14 cellular contexts compared by ENCODE assay signal in the genomic region with DNA sequence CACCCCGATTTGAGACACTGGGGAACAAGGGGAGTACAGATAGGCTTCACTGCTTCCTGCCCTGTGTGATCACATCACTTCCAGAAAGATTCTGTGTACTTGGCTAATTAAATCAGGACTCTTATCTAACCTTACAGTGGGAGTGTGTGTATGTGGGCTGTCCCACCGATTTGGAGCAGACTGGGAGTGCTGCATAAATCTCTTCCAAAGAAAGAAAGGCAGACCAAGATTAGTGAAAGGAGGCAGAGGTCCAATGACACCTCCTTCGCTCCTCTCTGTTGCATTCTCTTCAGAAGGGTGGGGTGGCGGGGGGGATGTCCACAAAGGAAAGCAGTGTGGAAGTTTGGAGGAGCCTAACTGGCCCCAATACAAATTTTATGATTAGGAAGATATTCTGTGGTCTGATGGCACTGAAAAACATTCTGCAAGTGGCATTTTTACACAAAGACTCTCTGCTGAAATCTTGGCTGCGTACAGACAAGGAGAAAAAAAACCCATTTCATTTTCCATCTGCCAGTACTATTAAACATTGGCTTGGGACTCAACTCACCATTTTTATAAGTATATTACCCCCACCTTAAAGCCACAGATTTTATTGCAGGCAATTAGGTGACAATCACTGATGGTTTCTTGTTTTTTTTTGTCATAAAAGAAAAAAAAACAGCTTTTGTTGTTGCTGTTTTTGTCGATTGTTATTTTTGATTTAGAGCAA.
DNase-seq lines count a peak whose midpoint lies in the region; ATAC-seq and TF ChIP-seq lines count a peak whose summit lies in the region.
"Had no signal": no experiment of that assay in that cellular context is flagged by ENCODE, and none has a peak within 500 bp of the region (broad histone marks: within the 10 kb centered on the region; RNA-seq: fewer than 3 reads in every experiment).

No MANE protein-coding gene starts in this region.

- H3K4me1 ChIP-seq in colonic mucosa (peaks cover 8% of the 10 kb centered on the region), mucosa of descending colon (ENCODE audit: low read depth) (peaks cover 33% of the 10 kb centered on the region)

- DNase-seq in NCI-H1105 treated with DMSO at 0.1 percent for 48 hours (lab: John Stamatoyannopoulos, UW) (peak; percentile 65), NCI-H1105 (lab: John Stamatoyannopoulos, UW) (no peak), colonic mucosa (no peak), mucosa of descending colon (no peak), superior temporal gyrus (ENCODE audit: extremely low spot score) (peak; percentile 55), kidney glomerular epithelial cell (lab: John Stamatoyannopoulos, UW) (no peak), iPS-NIHi11 (ENCODE audit: low spot score) (no peak)
- no peak for DNase-seq in stimulated activated CD4-positive, alpha-beta T cell treated with anti-CD3 and anti-CD28 coated beads, Interleukin-12 subunit alpha, Interleukin-12 subunit beta, amount 100 ng/mL, for 4 hours
- DNase-seq: CD8-positive, alpha-beta memory T cell; NCI-H1694 treated with DMSO at 0.1 percent for 48 hours; NCI-H446; PC-3 had no signal

- no peaks in the 10 kb centered on the region for H3K9me3 ChIP-seq in colonic mucosa
- no peaks in the 10 kb centered on the region for H3K9me3 ChIP-seq in mucosa of descending colon

- H3K36me3 ChIP-seq in colonic mucosa (no peaks in the 10 kb centered on the region), mucosa of descending colon (ENCODE audit: low read depth) (no peaks in the 10 kb centered on the region)

- H3K9ac ChIP-seq in colonic mucosa (ENCODE audit: low read depth in 2 of 2, low read length in 2 of 2) = peak overlapping the region in 1 of 2 donors; percentile 55
- H3K9ac ChIP-seq: KMS-11 had no signal

- peak overlapping the region; percentile 57 for H3K27ac ChIP-seq in colonic mucosa
- H3K27ac ChIP-seq: KMS-11, RWPE1 had no signal

- TF ChIP-seq CTCF in colonic mucosa (IDR thresholded peaks at IDR 0.05) (no peak), mucosa of descending colon (IDR thresholded peaks at IDR 0.05) (no peak)

- peak; percentile 75 for ATAC-seq in mucosa of descending colon
- ATAC-seq: PC-3 had no signal

- no peak overlapping the region for H3K4me3 ChIP-seq in colonic mucosa
- H3K4me3 ChIP-seq in mucosa of descending colon = no peak overlapping the region

- H3K27me3 ChIP-seq in colonic mucosa = no peaks in the 10 kb centered on the region

- intact Hi-C loops in colonic mucosa (cut with DNase I) = no loop called here
- intact Hi-C loops in mucosa of descending colon (cut with DNase I, micrococcal nuclease) = no loop called here

Comparison
In these comparisons a context has a peak if more than half of its experiments do, and no peak if none do; other contexts are left out.
1. DNase-seq: peak in NCI-H1105 treated with DMSO at 0.1 percent for 48 hours (single experiment) and superior temporal gyrus (single experiment); none in NCI-H1105 (single experiment), colonic mucosa (single experiment), mucosa of descending colon (0 of 3), stimulated activated CD4-positive, alpha-beta T cell treated with anti-CD3 and anti-CD28 coated beads, Interleukin-12 subunit alpha, Interleukin-12 subunit beta, amount 100 ng/mL, for 4 hours (single experiment), kidney glomerular epithelial cell (single experiment) and iPS-NIHi11 (single experiment).